Comparison of ENCODE assay signal across 8 cellular contexts in the genomic region with DNA sequence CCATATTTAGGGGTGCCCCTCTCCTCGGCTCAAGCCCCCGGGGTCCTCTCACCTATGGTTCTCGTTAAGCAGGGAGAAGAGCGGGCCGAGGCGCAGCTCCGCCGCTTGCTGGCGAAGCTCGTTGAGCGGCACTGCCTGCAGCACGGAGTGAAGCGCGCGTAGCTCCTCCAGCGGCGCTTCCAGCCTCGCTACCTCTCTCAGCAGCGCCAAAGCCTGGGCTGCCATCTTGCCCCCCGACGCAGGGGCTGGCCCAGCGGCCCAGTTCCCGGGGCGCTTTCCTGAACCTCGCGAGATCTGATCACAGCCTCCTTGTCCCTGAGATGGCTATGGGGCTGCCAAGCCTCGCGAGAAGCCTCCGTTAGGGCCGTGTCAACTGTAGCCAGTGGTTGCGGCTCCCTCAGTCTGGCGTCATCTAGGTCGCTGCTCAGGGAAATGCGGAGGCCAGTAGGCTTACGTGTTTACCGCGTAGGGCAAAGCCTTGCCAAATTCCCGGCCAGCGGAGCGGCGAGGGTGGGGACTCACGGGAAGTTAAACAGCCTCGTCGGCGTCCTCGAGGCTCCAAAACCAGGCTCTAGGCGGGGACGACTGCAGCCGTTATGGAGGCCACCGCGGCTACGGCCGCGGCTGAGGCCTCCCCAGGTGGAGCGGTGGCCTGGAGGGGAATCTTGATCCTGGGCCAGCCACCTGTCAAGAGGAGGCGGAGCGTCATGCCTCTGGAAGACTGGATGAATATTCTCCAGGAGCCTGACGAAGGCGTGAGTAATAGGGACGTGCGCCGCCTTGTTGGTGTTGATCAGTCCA. TPM values are rescaled to one million over a fixed set of nuclear protein-coding genes. Genes with fewer than 3 reads are reported as not detected.
DNase-seq lines count a peak whose midpoint lies in the region; ATAC-seq and TF ChIP-seq lines count a peak whose summit lies in the region.

A gene (minus strand): TSS at position 238 of the 801 bp plus-strand sequence. CDS start 13 bp downstream, at position 225.

- H2AFZ ChIP-seq in neural progenitor cell (replicated peaks), result peak within 1 kb of the TSS; percentile 42

- H3K27me3 Mint-ChIP-seq in neural progenitor cell (ENCODE audit: insufficient read depth, low read depth), result peaks cover 6% of the 10 kb centered on the region

- H3K4me1 ChIP-seq in foreskin keratinocyte (no peaks in the 10 kb centered on the region), neural progenitor cell (peaks cover 7% of the 10 kb centered on the region)

- peak within 1 kb of the TSS; percentile 64 for H3K9ac ChIP-seq in neural progenitor cell

- H3K27ac ChIP-seq in foreskin keratinocyte (peak within 1 kb of the TSS; percentile 76), neural progenitor cell (no peak within 1 kb of the TSS)

- ATAC-seq in foreskin keratinocyte, result peak; percentile 98

- peaks cover 3% of the 10 kb centered on the region for H3K9me3 Mint-ChIP-seq in neural progenitor cell

- DNase-seq in EH (ENCODE audit: low read depth), result peak; percentile 100
- DNase-seq in H4 (ENCODE audit: low spot score), result peak; percentile 99
- DNase-seq in M059J (ENCODE audit: low read depth), result peak; percentile 100
- DNase-seq in SIG-M5 treated with dmso at 0.1 percent for 504 hours (lab: John Stamatoyannopoulos, UW; ENCODE audit: unreplicated experiment), result peak; percentile 98
- peak; percentile 62 to 88 (median 79) for DNase-seq in activated naive CD4-positive, alpha-beta T cell (lab: John Stamatoyannopoulos, UW)
- peak; percentile 97 to 99 for DNase-seq in foreskin keratinocyte
- DNase-seq in neural progenitor cell (ENCODE audit: low spot score), result peak; percentile 79
- DNase-seq in stromal cell of bone marrow (ENCODE audit: low read depth), result peak; percentile 100

- H3K4me3 ChIP-seq in neural progenitor cell, result peak within 1 kb of the TSS; percentile 49

- no peaks in the 10 kb centered on the region for H3F3A ChIP-seq in neural progenitor cell (ENCODE audit: low read depth)

- H3K79me2 ChIP-seq in neural progenitor cell (ENCODE audit: low read depth), result no peaks in the 10 kb centered on the region

- no peaks in the 10 kb centered on the region for H4K20me1 ChIP-seq in neural progenitor cell (ENCODE audit: low read depth)

- H3K4me1 Mint-ChIP-seq in neural progenitor cell, result peaks cover 3% of the 10 kb centered on the region

- no peaks in the 10 kb centered on the region for H3K9me3 ChIP-seq in neural progenitor cell (ENCODE audit: low read depth)

- H3K36me3 Mint-ChIP-seq in neural progenitor cell, result peaks cover 9% of the 10 kb centered on the region

- peak within 1 kb of the TSS; percentile 89 for H3K27ac Mint-ChIP-seq in neural progenitor cell

- peak within 1 kb of the TSS; percentile 64 for H3K4me2 ChIP-seq in neural progenitor cell

- H3K4me3 Mint-ChIP-seq in neural progenitor cell, result peak within 1 kb of the TSS; percentile 87

- TF ChIP-seq CTCF in foreskin keratinocyte (conservative IDR thresholded peaks at IDR 0.05) (no peak), neural progenitor cell (IDR thresholded peaks at IDR 0.05) (no peak)

- H3K27me3 ChIP-seq in foreskin keratinocyte (no peaks in the 10 kb centered on the region), neural progenitor cell (no peaks in the 10 kb centered on the region)

- H3K36me3 ChIP-seq in neural progenitor cell, result no peaks in the 10 kb centered on the region

RNA-seq across cellular contexts. Expression of the gene that starts here (rescaled TPM):
- total RNA-seq in H4 (2014; rRNA removed; shearing (Covaris generic)), result 26.0 and 31.9 TPM in 2 replicates
- total RNA-seq in M059J (2014; rRNA removed; shearing (Covaris generic)), result 58.3 and 61.6 TPM in 2 replicates
- total RNA-seq in foreskin keratinocyte (44.8 and 46.2 TPM in 2 replicates), neural progenitor cell (ENCODE audit: low replicate concordance) (4.6 and 8.7 TPM in 2 replicates)
- 21.5 and 25.9 TPM in 2 replicates for polyA plus RNA-seq in foreskin keratinocyte
